29 cellular contexts compared by ENCODE assay signal in genomic region chr6:7328159-7328713, GRCh38. TPM values are rescaled to one million over a fixed set of nuclear protein-coding genes. Genes with fewer than 3 reads are reported as not detected.
DNase-seq lines count a peak whose midpoint lies in the region; ATAC-seq, FAIRE-seq and TF ChIP-seq lines count a peak whose summit lies in the region.
"Had no signal": no experiment of that assay in that cellular context is flagged by ENCODE, and none has a peak within 500 bp of the region (broad histone marks: within the 10 kb centered on the region; RNA-seq: fewer than 3 reads in every experiment).

No MANE protein-coding gene starts in this region.

- CTCF ChIA-PET in activated CD4-positive, alpha-beta T cell treated with anti-CD3 and anti-CD28 coated beads for 36 hours (lab: Charles Lee): interaction anchor here (1.1 to 1.5 kb wide), 2 partner anchors 13 to 48 kb away, joined by 3 read pairs; no protein-coding TSS in a partner anchor
- CTCF ChIA-PET in K562 (lab: Yijun Ruan, JAX; ENCODE audit: low intra/inter-chr PET ratio) (no interaction called here), WTC11 (lab: Charles Lee) (interaction anchor here (2.8 kb wide), 1 partner anchor 11 kb away, joined by 15 read pairs; no protein-coding TSS in a partner anchor)

- no TSS peak for BruUV-seq in K562 (replicated peaks; lab: Mats Ljungman, UMichigan)

- no peaks in the 10 kb centered on the region for H3K9me1 ChIP-seq in K562 (ENCODE audit: control insufficient read depth, insufficient read depth, low read length)

- H3K9me3 Mint-ChIP-seq in activated CD4-positive, alpha-beta T cell treated with anti-CD3 and anti-CD28 coated beads for 36 hours (ENCODE audit: low read depth): no peaks in the 10 kb centered on the region
- H3K9me3 Mint-ChIP-seq in stimulated activated naive CD8-positive, alpha-beta T cell treated with anti-CD3 and anti-CD28 coated beads, Interleukin-15, amount 100 ng/mL, for 72 hours: no peaks in the 10 kb centered on the region
- H3K9me3 Mint-ChIP-seq in WTC11: peaks cover 5% of the 10 kb centered on the region
- H3K9me3 Mint-ChIP-seq: natural killer cell treated with Interleukin-12 subunit alpha and Interleukin-12 subunit beta and Interleukin-15 and Interleukin-18, amount 100 ng/mL, for 72 hours had no signal

- no peaks in the 10 kb centered on the region for H3K27me3 ChIP-seq in Loucy (ENCODE audit: insufficient read depth, low read length, poor library complexity, severe bottlenecking)
- H3K27me3 ChIP-seq in K562 (ENCODE audit: control insufficient read depth in 2 of 2, insufficient read depth in 2 of 2, low read length in 2 of 2): peaks cover 0 to 4% of the 10 kb centered on the region in 2 experiments; a peak in 2 of 5 replicates
- H3K27me3 ChIP-seq: hepatocyte, suprapubic skin had no signal

- peaks cover 12% of the 10 kb centered on the region for H3K27me3 Mint-ChIP-seq in activated CD4-positive, alpha-beta T cell treated with anti-CD3 and anti-CD28 coated beads for 36 hours
- H3K27me3 Mint-ChIP-seq in stimulated activated naive CD8-positive, alpha-beta T cell treated with anti-CD3 and anti-CD28 coated beads, Interleukin-15, amount 100 ng/mL, for 72 hours: peaks cover 11% of the 10 kb centered on the region
- no peaks in the 10 kb centered on the region for H3K27me3 Mint-ChIP-seq in WTC11 (ENCODE audit: low read depth)

- no peak overlapping the region for H3K4me3 Mint-ChIP-seq in activated CD4-positive, alpha-beta T cell treated with anti-CD3 and anti-CD28 coated beads for 36 hours
- H3K4me3 Mint-ChIP-seq in stimulated activated naive CD8-positive, alpha-beta T cell treated with anti-CD3 and anti-CD28 coated beads, Interleukin-15, amount 100 ng/mL, for 72 hours: no peak overlapping the region
- no peak overlapping the region for H3K4me3 Mint-ChIP-seq in WTC11
- H3K4me3 Mint-ChIP-seq: activated CD8-positive, alpha-beta T cell treated with anti-CD3 and anti-CD28 coated beads, Interleukin-2, amount 10 ng/mL, durations not matched to agents 7 days and 5 days; activated naive CD8-positive, alpha-beta T cell; CD4-positive, CD25-positive, alpha-beta regulatory T cell; natural killer cell treated with Interleukin-12 subunit alpha and Interleukin-12 subunit beta and Interleukin-15 and Interleukin-18, amount 100 ng/mL, for 72 hours had no signal

- H3K9me2 ChIP-seq in Loucy (replicated peaks; ENCODE audit: low read depth, low read length): no peaks in the 10 kb centered on the region
- H3K9me2 ChIP-seq: SK-N-SH had no signal

- no peak for DNase-seq in activated CD4-positive, alpha-beta T cell treated with anti-CD3 and anti-CD28 coated beads for 36 hours
- no peak for DNase-seq in activated CD4-positive, alpha-beta T cell treated with anti-CD3 and anti-CD28 coated beads for 48 hours
- DNase-seq in K562 (ENCODE audit: extremely low read depth in 1 of 4, low spot score in 3 of 4) (peak in 1 of 4 experiments; percentile 40), DMS79 treated with DMSO at 0.1 percent for 48 hours (lab: John Stamatoyannopoulos, UW) (no peak), WTC11 (ENCODE audit: low spot score) (no peak)
- no peak for DNase-seq in stimulated activated naive CD8-positive, alpha-beta T cell treated with anti-CD3 and anti-CD28 coated beads, Interleukin-15, amount 100 ng/mL, for 72 hours
- no peak for DNase-seq in activated CD4-positive, alpha-beta T cell treated with anti-CD3 and anti-CD28 coated beads, Interleukin-2, amount 50 U/mL, for 1 hour
- DNase-seq: activated CD4-positive, alpha-beta T cell treated with anti-CD3 and anti-CD28 coated beads for 1 hour; activated CD8-positive, alpha-beta T cell treated with anti-CD3 and anti-CD28 coated beads, Interleukin-2, amount 10 ng/mL, durations not matched to agents 7 days and 5 days; activated effector memory CD4-positive, alpha-beta T cell treated with anti-CD3 and anti-CD28 coated beads, Interleukin-2, amount 50 U/mL, for 16 hours; CD4-positive, CD25-positive, alpha-beta regulatory T cell; KG1; mucosa of descending colon; NCI-H146; NCI-H446; NCI-H774; SK-N-SH; stimulated activated CD4-positive, alpha-beta T cell treated with anti-CD3 and anti-CD28 coated beads, Interleukin-15, amount 100 ng/mL, for 24 hours; stimulated activated CD4-positive, alpha-beta T cell treated with anti-CD3 and anti-CD28 coated beads, Interleukin-4, amount 100 ng/mL, for 4 hours; T-helper 2 cell had no signal

- no peak overlapping the region for H3K27ac Mint-ChIP-seq in activated CD4-positive, alpha-beta T cell treated with anti-CD3 and anti-CD28 coated beads for 36 hours
- H3K27ac Mint-ChIP-seq in stimulated activated naive CD8-positive, alpha-beta T cell treated with anti-CD3 and anti-CD28 coated beads, Interleukin-15, amount 100 ng/mL, for 72 hours: peak overlapping the region; percentile 9 to 49
- H3K27ac Mint-ChIP-seq in WTC11: no peak overlapping the region
- H3K27ac Mint-ChIP-seq: activated CD8-positive, alpha-beta T cell treated with anti-CD3 and anti-CD28 coated beads, Interleukin-2, amount 10 ng/mL, durations not matched to agents 7 days and 5 days; activated naive CD8-positive, alpha-beta T cell; CD4-positive, CD25-positive, alpha-beta regulatory T cell; natural killer cell treated with Interleukin-12 subunit alpha and Interleukin-12 subunit beta and Interleukin-15 and Interleukin-18, amount 100 ng/mL, for 72 hours had no signal

- TF ChIP-seq EP300 in K562 (IDR thresholded peaks at IDR 0.05; ENCODE audit: low read length): no peak

- H3K9me3 ChIP-seq in Loucy (ENCODE audit: insufficient read depth, low read depth, low read length) (no peaks in the 10 kb centered on the region), K562 (replicated peaks; ENCODE audit: control insufficient read depth, insufficient read depth, low read depth, low read length) (no peaks in the 10 kb centered on the region)
- H3K9me3 ChIP-seq: gastroesophageal sphincter, mucosa of descending colon, SK-N-SH, suprapubic skin had no signal

- peak overlapping the region; percentile 42; the same call in 1 of the 2 replicates for H2AFZ ChIP-seq in Loucy (ENCODE audit: low read length)
- H2AFZ ChIP-seq in K562 (ENCODE audit: low read depth, low read length): peak overlapping the region; percentile 89
- H2AFZ ChIP-seq: hepatocyte had no signal

- TF ChIP-seq CTCF in Loucy (conservative IDR thresholded peaks at IDR 0.05; ENCODE audit: low read length) (no peak), K562 (IDR thresholded peaks at IDR 0.05 in 2 of 3, conservative IDR thresholded peaks at IDR 0.05 in 1 of 3; ENCODE audit: insufficient read depth in 2 of 3, low read depth in 1 of 3, low read length in 3 of 3) (no peak), WTC11 (IDR thresholded peaks at IDR 0.05) (no peak)

- ATAC-seq in activated CD4-positive, alpha-beta T cell treated with anti-CD3 and anti-CD28 coated beads for 36 hours: peak; percentile 47
- ATAC-seq in K562 (peak; percentile 55), WTC11 (no peak)
- no peak for ATAC-seq in stimulated activated naive CD8-positive, alpha-beta T cell treated with anti-CD3 and anti-CD28 coated beads, Interleukin-15, amount 100 ng/mL, for 72 hours
- ATAC-seq: activated CD8-positive, alpha-beta T cell treated with anti-CD3 and anti-CD28 coated beads, Interleukin-2, amount 10 ng/mL, durations not matched to agents 7 days and 5 days; gastroesophageal sphincter; mucosa of descending colon had no signal

- H3K4me1 ChIP-seq in Loucy (ENCODE audit: insufficient read depth, low read length, poor library complexity, severe bottlenecking) (no peaks in the 10 kb centered on the region), K562 (replicated peaks in 1 of 2; ENCODE audit: control insufficient read depth in 2 of 2, insufficient read depth in 2 of 2, low read length in 2 of 2) (peaks cover 0 to 7% of the 10 kb centered on the region in 2 experiments; a peak in 2 of 5 replicates)
- H3K4me1 ChIP-seq: gastroesophageal sphincter, suprapubic skin had no signal

- no peak overlapping the region; the same call in 2 of the 3 replicates for H3K27ac ChIP-seq in K562 (ENCODE audit: extremely low read depth, low read depth, low read length)
- H3K27ac ChIP-seq: gastroesophageal sphincter, hepatocyte, HL-60, suprapubic skin had no signal

- H3K4me2 ChIP-seq in Loucy (ENCODE audit: low read depth, low read length, poor library complexity, severe bottlenecking) (no peak overlapping the region), K562 (ENCODE audit: insufficient read depth, low read length) (peak overlapping the region; percentile 16; the same call in 1 of the 2 replicates)
- H3K4me2 ChIP-seq: hepatocyte, SK-N-SH had no signal

- POLR2A ChIA-PET in activated CD4-positive, alpha-beta T cell treated with anti-CD3 and anti-CD28 coated beads for 36 hours (lab: Charles Lee): no interaction called here
- POLR2A ChIA-PET in K562 (lab: Yijun Ruan, JAX) (interaction anchor here (0.5 to 1.8 kb wide), 4 partner anchors 9 to 58 kb away, joined by 3 to 6 read pairs (median 4); no protein-coding TSS in a partner anchor), WTC11 (lab: Charles Lee) (no interaction called here)

- FAIRE-seq in K562 (lab: Jason Lieb, UNC): no peak
- FAIRE-seq: A204.1 had no signal

- intact Hi-C loops in activated CD4-positive, alpha-beta T cell treated with anti-CD3 and anti-CD28 coated beads for 36 hours (cut with DNase I, micrococcal nuclease): no loop called here
- intact Hi-C loops in K562 (cut with micrococcal nuclease): no loop called here

- WGBS in K562 (ENCODE audit: insufficient coverage, low coverage, missing lambda C conversion rate): 6% methylated on average over 2 of the region's 2 CpGs

- TF ChIP-seq POLR2A in K562 (conservative IDR thresholded peaks at IDR 0.05): no peak

- H3K9ac ChIP-seq in Loucy (ENCODE audit: low read depth, low read length, poor library complexity, severe bottlenecking) (no peak overlapping the region), K562 (ENCODE audit: insufficient read depth in 1 of 2, low read depth in 2 of 2, low read length in 2 of 2) (no peak overlapping the region)
- H3K9ac ChIP-seq: SK-N-SH had no signal

- H3K36me3 Mint-ChIP-seq in activated CD4-positive, alpha-beta T cell treated with anti-CD3 and anti-CD28 coated beads for 36 hours (ENCODE audit: low read depth): no peaks in the 10 kb centered on the region
- no peaks in the 10 kb centered on the region for H3K36me3 Mint-ChIP-seq in WTC11
- H3K36me3 Mint-ChIP-seq: activated naive CD8-positive, alpha-beta T cell; CD4-positive, CD25-positive, alpha-beta regulatory T cell; natural killer cell treated with Interleukin-12 subunit alpha and Interleukin-12 subunit beta and Interleukin-15 and Interleukin-18, amount 100 ng/mL, for 72 hours had no signal

- H3K36me3 ChIP-seq in Loucy (ENCODE audit: insufficient read depth, low read length) (no peaks in the 10 kb centered on the region), K562 (ENCODE audit: control insufficient read depth, insufficient read depth, low read length) (no peaks in the 10 kb centered on the region)
- H3K36me3 ChIP-seq: gastroesophageal sphincter, suprapubic skin had no signal

- H3K79me2 ChIP-seq in Loucy (ENCODE audit: insufficient read depth, low read length): no peaks in the 10 kb centered on the region
- no peaks in the 10 kb centered on the region for H3K79me2 ChIP-seq in K562 (ENCODE audit: control insufficient read depth, insufficient read depth, low read length)
- H3K79me2 ChIP-seq: hepatocyte had no signal

- no peaks in the 10 kb centered on the region for H3F3A ChIP-seq in Loucy (ENCODE audit: low read depth)

- in situ Hi-C loops in K562 (cut with MboI): no loop called here

- H3K4me1 Mint-ChIP-seq in activated CD4-positive, alpha-beta T cell treated with anti-CD3 and anti-CD28 coated beads for 36 hours: no peaks in the 10 kb centered on the region
- no peaks in the 10 kb centered on the region for H3K4me1 Mint-ChIP-seq in stimulated activated naive CD8-positive, alpha-beta T cell treated with anti-CD3 and anti-CD28 coated beads, Interleukin-15, amount 100 ng/mL, for 72 hours
- H3K4me1 Mint-ChIP-seq in WTC11: no peaks in the 10 kb centered on the region
- H3K4me1 Mint-ChIP-seq: CD4-positive, CD25-positive, alpha-beta regulatory T cell had no signal

- H4K20me1 ChIP-seq in Loucy (ENCODE audit: insufficient read depth, low read length, poor library complexity, severe bottlenecking) (no peaks in the 10 kb centered on the region), K562 (replicated peaks; ENCODE audit: control insufficient read depth, insufficient read depth, low read length) (no peaks in the 10 kb centered on the region)

- TF ChIP-seq RAD21 in K562 (CRISPR knock-in tag; conservative IDR thresholded peaks at IDR 0.05 in 1 of 2, IDR thresholded peaks at IDR 0.05 in 1 of 2): no peak

- H3K4me3 ChIP-seq in Loucy (ENCODE audit: low read length, poor library complexity, severe bottlenecking) (no peak overlapping the region), K562 (no peak overlapping the region)
- H3K4me3 ChIP-seq: gastroesophageal sphincter, hepatocyte, lung, mucosa of descending colon, suprapubic skin had no signal

RNA-seq across cellular contexts. Expression of gene SSR1, which starts 15.2 kb away (rescaled TPM):
- 100 to 1,000 TPM; 129 to 165 TPM for total RNA-seq in activated CD4-positive, alpha-beta T cell treated with anti-CD3 and anti-CD28 coated beads for 36 hours
- 114 and 205 TPM in 2 replicates for total RNA-seq in K562 (2011; cell fraction: chromatin; rRNA removed; ENCODE audit: low replicate concordance)
- 79.2 and 86.9 TPM in 2 replicates for total RNA-seq in K562 (2011; cell fraction: nucleolus; rRNA removed)
- 142 and 219 TPM in 2 replicates for total RNA-seq in K562 (2011; cell fraction: nucleoplasm; rRNA removed)
- total RNA-seq in K562 (2014; rRNA removed): 75.7 and 87.7 TPM in 2 replicates
- 129 and 148 TPM in 2 replicates for total RNA-seq in K562 (2014; rRNA removed; fragmentation: Illumina TruSeq; extraction: Trizol)
- total RNA-seq in K562 (2015; rRNA removed; fragmentation: Illumina TruSeq; extraction: Trizol): 94.0 and 97.4 TPM in 2 replicates
- total RNA-seq in K562 (2021): 144 and 147 TPM in 2 replicates
- 176 and 197 TPM in 2 replicates for polyA plus RNA-seq in K562 (2011; rRNA removed)
- 34.5 and 75.0 TPM in 2 replicates for polyA plus RNA-seq in K562 (2011; cell fraction: cytosol; rRNA removed)
- polyA plus RNA-seq in K562 (2011; cell fraction: nucleus; rRNA removed): 38.8 and 65.1 TPM in 2 replicates
- polyA plus RNA-seq in K562 (2012): 157 and 163 TPM in 2 replicates
- polyA plus RNA-seq in K562 (2014; fragmentation: Illumina TruSeq; extraction: Trizol): 144 and 167 TPM in 2 replicates
- polyA plus RNA-seq in K562 (2014; fragmentation: Nextera tagmentation; extraction: Ambion mirVana): 100 to 1,000 TPM; 212 to 220 TPM
- 107 and 110 TPM in 2 replicates for polyA plus RNA-seq in K562 (2014; rRNA removed)
- polyA minus RNA-seq in K562 (2011; rRNA and poly(A)+ RNA removed): 241 and 283 TPM in 2 replicates
- polyA minus RNA-seq in K562 (2011; cell fraction: cytosol; rRNA and poly(A)+ RNA removed): 83.5 and 101 TPM in 2 replicates
- polyA minus RNA-seq in K562 (2011; cell fraction: nucleus; rRNA and poly(A)+ RNA removed): 13.6 and 24.5 TPM in 2 replicates
- 86.4 to 96.7 TPM (median 91.6 TPM) in 3 replicates for total RNA-seq in WTC11 (2021)

Comparison
In these comparisons a context has a peak if more than half of its experiments do, and no peak if none do; other contexts are left out.
1. ATAC-seq: peak in activated CD4-positive, alpha-beta T cell treated with anti-CD3 and anti-CD28 coated beads for 36 hours (single experiment) and K562 (single experiment); none in stimulated activated naive CD8-positive, alpha-beta T cell treated with anti-CD3 and anti-CD28 coated beads, Interleukin-15, amount 100 ng/mL, for 72 hours (single experiment) and WTC11 (single experiment).
2. H3K27ac Mint-ChIP-seq: peak in stimulated activated naive CD8-positive, alpha-beta T cell treated with anti-CD3 and anti-CD28 coated beads, Interleukin-15, amount 100 ng/mL, for 72 hours (2 of 2); none in activated CD4-positive, alpha-beta T cell treated with anti-CD3 and anti-CD28 coated beads for 36 hours (single experiment) and WTC11 (single experiment).